Comparison of ENCODE assay signal across 18 cellular contexts in the genomic region with DNA sequence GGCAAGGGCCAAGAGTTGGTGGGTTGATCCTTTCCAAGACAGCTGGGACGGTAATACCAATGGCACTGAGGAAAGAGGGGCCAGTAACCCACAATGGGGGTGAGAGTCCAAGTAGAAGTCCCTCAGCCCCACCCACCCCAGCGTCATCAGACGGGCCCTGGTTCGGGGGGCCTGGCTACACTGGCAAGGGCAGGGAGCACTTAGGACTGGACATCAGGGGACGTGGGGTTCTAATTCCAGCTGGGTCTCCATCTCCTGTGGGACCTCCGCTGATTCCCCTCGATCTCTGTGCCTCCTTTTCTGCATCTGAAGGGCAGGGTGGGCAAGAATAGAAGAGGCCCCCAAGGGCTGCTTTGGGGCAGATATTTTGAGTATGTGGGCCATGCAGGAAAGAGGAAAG. TPM values are rescaled to one million over a fixed set of nuclear protein-coding genes. Genes with fewer than 3 reads are reported as not detected.
DNase-seq lines count a peak whose midpoint lies in the region; ATAC-seq and TF ChIP-seq lines count a peak whose summit lies in the region.
"Had no signal": no experiment of that assay in that cellular context is flagged by ENCODE, and none has a peak within 500 bp of the region (broad histone marks: within the 10 kb centered on the region; RNA-seq: fewer than 3 reads in every experiment).

No MANE protein-coding gene starts in this region.

- no peaks in the 10 kb centered on the region for H3K9me3 ChIP-seq in heart right ventricle
- H3K9me3 ChIP-seq: SJSA1 had no signal

- H3K27ac Mint-ChIP-seq in activated naive CD8-positive, alpha-beta T cell treated with anti-CD3 and anti-CD28 coated beads for 36 hours: no peak overlapping the region
- H3K27ac Mint-ChIP-seq: B cell; CD4-positive, CD25-positive, alpha-beta regulatory T cell had no signal

- WGBS in heart right ventricle, 2 donors: 85 to 89% methylated on average over 7 of the region's 7 CpGs

- peaks cover 7 to 64% (median 32%) of the 10 kb centered on the region in 7 donors for H3K27me3 ChIP-seq in heart right ventricle

- ATAC-seq in heart right ventricle: no peak
- no peak for ATAC-seq in left lobe of liver
- ATAC-seq in sciatic nerve: no peak
- no peak for ATAC-seq in GM18520 (IDR thresholded peaks at IDR 0.05; ENCODE audit: unreplicated experiment)

- no peak overlapping the region for H3K4me3 ChIP-seq in heart right ventricle
- H3K4me3 ChIP-seq: SJSA1 had no signal

- DNase-seq in cardiac septum (ENCODE audit: low spot score) (peak; percentile 50), heart right ventricle (no peak), left lobe of liver (ENCODE audit: low spot score) (peak; percentile 26), sciatic nerve (ENCODE audit: low spot score) (peak; percentile 14), medulla oblongata (ENCODE audit: extremely low spot score) (no peak)
- DNase-seq in activated naive CD8-positive, alpha-beta T cell treated with anti-CD3 and anti-CD28 coated beads for 36 hours: no peak
- DNase-seq: CD4-positive, CD25-positive, alpha-beta regulatory T cell; NCI-H1105; NCI-H146; NCI-H2029 treated with DMSO at 0.1 percent for 48 hours; NCI-H226; NCI-H510A treated with DMSO at 0.1 percent for 48 hours; NCI-H748 treated with DMSO at 0.1 percent for 48 hours had no signal

- no peak overlapping the region for H3K27ac ChIP-seq in heart right ventricle
- H3K27ac ChIP-seq: SJSA1 had no signal

- H3K4me1 Mint-ChIP-seq in activated naive CD8-positive, alpha-beta T cell treated with anti-CD3 and anti-CD28 coated beads for 36 hours: no peaks in the 10 kb centered on the region
- H3K4me1 Mint-ChIP-seq: B cell; CD4-positive, CD25-positive, alpha-beta regulatory T cell; IgD-negative memory B cell had no signal

- no peaks in the 10 kb centered on the region for H3K9me3 Mint-ChIP-seq in activated naive CD8-positive, alpha-beta T cell treated with anti-CD3 and anti-CD28 coated beads for 36 hours
- H3K9me3 Mint-ChIP-seq: CD4-positive, CD25-positive, alpha-beta regulatory T cell; IgD-negative memory B cell had no signal

- peaks cover 0 to 13% (median 5%) of the 10 kb centered on the region in 9 donors for H3K4me1 ChIP-seq in heart right ventricle
- H3K4me1 ChIP-seq: SJSA1 had no signal

- no peaks in the 10 kb centered on the region for H3K36me3 ChIP-seq in heart right ventricle
- H3K36me3 ChIP-seq: SJSA1 had no signal

- intact Hi-C loops in cardiac septum (cut with DNase I): no loop called here
- intact Hi-C loops in heart right ventricle (cut with DNase I): no loop called here
- intact Hi-C loops in sciatic nerve (cut with DNase I): no loop called here

- no peaks in the 10 kb centered on the region for H3K36me3 Mint-ChIP-seq in activated naive CD8-positive, alpha-beta T cell treated with anti-CD3 and anti-CD28 coated beads for 36 hours
- H3K36me3 Mint-ChIP-seq: CD4-positive, CD25-positive, alpha-beta regulatory T cell; IgD-negative memory B cell had no signal

- H3K27me3 Mint-ChIP-seq in activated naive CD8-positive, alpha-beta T cell treated with anti-CD3 and anti-CD28 coated beads for 36 hours: peaks cover 27% of the 10 kb centered on the region

- TF ChIP-seq CTCF in heart right ventricle (IDR thresholded peaks at IDR 0.05): no peak

- H3K4me3 Mint-ChIP-seq in activated naive CD8-positive, alpha-beta T cell treated with anti-CD3 and anti-CD28 coated beads for 36 hours: no peak overlapping the region
- H3K4me3 Mint-ChIP-seq: B cell; CD4-positive, CD25-positive, alpha-beta regulatory T cell; IgD-negative memory B cell had no signal

RNA-seq across cellular contexts. Expression of a gene that starts 53.5 kb away (rescaled TPM):
- total RNA-seq in cardiac septum: 5.3 TPM
- 10 to 100 TPM in 1 of 10 donors, 1 to 10 TPM in 8, under 1 TPM in 1; 0.97 to 64.7 (median 2.8) TPM for total RNA-seq in heart right ventricle
- 1 to 10 TPM; 1.5 to 2.1 TPM for polyA plus RNA-seq in heart right ventricle
- 0.93 TPM for total RNA-seq in left lobe of liver
- 16.1 TPM for total RNA-seq in sciatic nerve
- total RNA-seq in activated naive CD8-positive, alpha-beta T cell treated with anti-CD3 and anti-CD28 coated beads for 36 hours: not detected
- total RNA-seq: CD4-positive, CD25-positive, alpha-beta regulatory T cell; H4; SJSA1 had no signal

Comparison
In these comparisons a context has a peak if more than half of its experiments do, and no peak if none do; other contexts are left out.
1. DNase-seq: peak in cardiac septum (single experiment), left lobe of liver (single experiment) and sciatic nerve (single experiment); none in heart right ventricle (0 of 2), activated naive CD8-positive, alpha-beta T cell treated with anti-CD3 and anti-CD28 coated beads for 36 hours (single experiment) and medulla oblongata (single experiment).